Comparison of ENCODE assay signal across 1 cellular context in the genomic region with DNA sequence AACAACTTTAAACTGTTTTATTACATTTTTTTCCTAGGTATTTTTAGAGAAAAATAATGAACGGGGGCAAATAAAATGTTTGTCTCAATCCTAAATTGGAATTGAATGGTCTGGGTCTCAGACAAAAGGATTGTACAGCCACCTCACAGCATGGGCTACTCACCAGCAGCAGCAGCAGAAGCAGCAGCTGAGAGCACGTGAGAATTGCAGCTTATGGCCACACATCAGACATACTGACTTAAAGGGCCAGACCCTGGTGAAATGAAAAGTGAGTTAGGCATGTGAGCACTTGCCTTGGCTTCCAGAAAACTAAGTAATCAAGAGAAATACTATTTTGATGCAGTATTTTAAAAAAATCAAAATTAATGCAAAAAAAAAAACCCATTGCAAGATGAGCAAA.
TF ChIP-seq lines count a peak whose summit lies in the region.

No MANE protein-coding gene starts in this region.

TF ChIP-seq in WTC11, 78 proteins besides CTCF, POLR2A, EP300 and RAD21 (continued from another document):
- TF ChIP-seq, protein P1, sequence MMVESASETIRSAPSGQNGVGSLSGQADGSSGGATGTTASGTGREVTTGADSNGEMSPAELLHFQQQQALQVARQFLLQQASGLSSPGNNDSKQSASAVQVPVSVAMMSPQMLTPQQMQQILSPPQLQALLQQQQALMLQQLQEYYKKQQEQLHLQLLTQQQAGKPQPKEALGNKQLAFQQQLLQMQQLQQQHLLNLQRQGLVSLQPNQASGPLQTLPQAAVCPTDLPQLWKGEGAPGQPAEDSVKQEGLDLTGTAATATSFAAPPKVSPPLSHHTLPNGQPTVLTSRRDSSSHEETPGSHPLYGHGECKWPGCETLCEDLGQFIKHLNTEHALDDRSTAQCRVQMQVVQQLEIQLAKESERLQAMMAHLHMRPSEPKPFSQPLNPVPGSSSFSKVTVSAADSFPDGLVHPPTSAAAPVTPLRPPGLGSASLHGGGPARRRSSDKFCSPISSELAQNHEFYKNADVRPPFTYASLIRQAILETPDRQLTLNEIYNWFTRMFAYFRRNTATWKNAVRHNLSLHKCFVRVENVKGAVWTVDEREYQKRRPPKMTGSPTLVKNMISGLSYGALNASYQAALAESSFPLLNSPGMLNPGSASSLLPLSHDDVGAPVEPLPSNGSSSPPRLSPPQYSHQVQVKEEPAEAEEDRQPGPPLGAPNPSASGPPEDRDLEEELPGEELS (CRISPR knock-in tag; IDR thresholded peaks at IDR 0.05), result no peak
- no peak for TF ChIP-seq ZNF317 (CRISPR knock-in tag; IDR thresholded peaks at IDR 0.05; ENCODE audit: borderline replicate concordance, low read depth)
- no peak for TF ChIP-seq SMAD4 (CRISPR knock-in tag; IDR thresholded peaks at IDR 0.05)
- no peak for TF ChIP-seq GTF2I (CRISPR knock-in tag; conservative IDR thresholded peaks at IDR 0.05)
- TF ChIP-seq, protein P2, sequence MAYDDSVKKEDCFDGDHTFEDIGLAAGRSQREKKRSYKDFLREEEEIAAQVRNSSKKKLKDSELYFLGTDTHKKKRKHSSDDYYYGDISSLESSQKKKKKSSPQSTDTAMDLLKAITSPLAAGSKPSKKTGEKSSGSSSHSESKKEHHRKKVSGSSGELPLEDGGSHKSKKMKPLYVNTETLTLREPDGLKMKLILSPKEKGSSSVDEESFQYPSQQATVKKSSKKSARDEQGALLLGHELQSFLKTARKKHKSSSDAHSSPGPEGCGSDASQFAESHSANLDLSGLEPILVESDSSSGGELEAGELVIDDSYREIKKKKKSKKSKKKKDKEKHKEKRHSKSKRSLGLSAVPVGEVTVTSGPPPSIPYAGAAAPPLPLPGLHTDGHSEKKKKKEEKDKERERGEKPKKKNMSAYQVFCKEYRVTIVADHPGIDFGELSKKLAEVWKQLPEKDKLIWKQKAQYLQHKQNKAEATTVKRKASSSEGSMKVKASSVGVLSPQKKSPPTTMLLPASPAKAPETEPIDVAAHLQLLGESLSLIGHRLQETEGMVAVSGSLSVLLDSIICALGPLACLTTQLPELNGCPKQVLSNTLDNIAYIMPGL (CRISPR knock-in tag; IDR thresholded peaks at IDR 0.05), result no peak
- TF ChIP-seq ATF1 (CRISPR knock-in tag; IDR thresholded peaks at IDR 0.05), result no peak
- no peak for TF ChIP-seq IRF2 (CRISPR knock-in tag; IDR thresholded peaks at IDR 0.05; ENCODE audit: borderline replicate concordance, low read depth)
- TF ChIP-seq, protein P3, sequence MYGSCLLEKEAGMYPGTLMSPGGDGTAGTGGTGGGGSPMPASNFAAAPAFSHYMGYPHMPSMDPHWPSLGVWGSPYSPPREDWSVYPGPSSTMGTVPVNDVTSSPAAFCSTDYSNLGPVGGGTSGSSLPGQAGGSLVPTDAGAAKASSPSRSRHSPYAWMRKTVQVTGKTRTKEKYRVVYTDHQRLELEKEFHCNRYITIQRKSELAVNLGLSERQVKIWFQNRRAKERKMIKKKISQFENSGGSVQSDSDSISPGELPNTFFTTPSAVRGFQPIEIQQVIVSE (CRISPR knock-in tag; IDR thresholded peaks at IDR 0.05; ENCODE audit: borderline replicate concordance), result no peak
- TF ChIP-seq, protein P4, sequence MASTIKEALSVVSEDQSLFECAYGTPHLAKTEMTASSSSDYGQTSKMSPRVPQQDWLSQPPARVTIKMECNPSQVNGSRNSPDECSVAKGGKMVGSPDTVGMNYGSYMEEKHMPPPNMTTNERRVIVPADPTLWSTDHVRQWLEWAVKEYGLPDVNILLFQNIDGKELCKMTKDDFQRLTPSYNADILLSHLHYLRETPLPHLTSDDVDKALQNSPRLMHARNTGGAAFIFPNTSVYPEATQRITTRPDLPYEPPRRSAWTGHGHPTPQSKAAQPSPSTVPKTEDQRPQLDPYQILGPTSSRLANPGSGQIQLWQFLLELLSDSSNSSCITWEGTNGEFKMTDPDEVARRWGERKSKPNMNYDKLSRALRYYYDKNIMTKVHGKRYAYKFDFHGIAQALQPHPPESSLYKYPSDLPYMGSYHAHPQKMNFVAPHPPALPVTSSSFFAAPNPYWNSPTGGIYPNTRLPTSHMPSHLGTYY (CRISPR knock-in tag; IDR thresholded peaks at IDR 0.05), result no peak
- TF ChIP-seq, protein P5, sequence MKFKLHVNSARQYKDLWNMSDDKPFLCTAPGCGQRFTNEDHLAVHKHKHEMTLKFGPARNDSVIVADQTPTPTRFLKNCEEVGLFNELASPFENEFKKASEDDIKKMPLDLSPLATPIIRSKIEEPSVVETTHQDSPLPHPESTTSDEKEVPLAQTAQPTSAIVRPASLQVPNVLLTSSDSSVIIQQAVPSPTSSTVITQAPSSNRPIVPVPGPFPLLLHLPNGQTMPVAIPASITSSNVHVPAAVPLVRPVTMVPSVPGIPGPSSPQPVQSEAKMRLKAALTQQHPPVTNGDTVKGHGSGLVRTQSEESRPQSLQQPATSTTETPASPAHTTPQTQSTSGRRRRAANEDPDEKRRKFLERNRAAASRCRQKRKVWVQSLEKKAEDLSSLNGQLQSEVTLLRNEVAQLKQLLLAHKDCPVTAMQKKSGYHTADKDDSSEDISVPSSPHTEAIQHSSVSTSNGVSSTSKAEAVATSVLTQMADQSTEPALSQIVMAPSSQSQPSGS (CRISPR knock-in tag; IDR thresholded peaks at IDR 0.05; ENCODE audit: borderline replicate concordance, low read depth), result no peak
- TF ChIP-seq FOXP1 (CRISPR knock-in tag; IDR thresholded peaks at IDR 0.05; ENCODE audit: borderline replicate concordance), result no peak
- no peak for TF ChIP-seq CREB1 (CRISPR knock-in tag; IDR thresholded peaks at IDR 0.05)
- TF ChIP-seq, protein P6, sequence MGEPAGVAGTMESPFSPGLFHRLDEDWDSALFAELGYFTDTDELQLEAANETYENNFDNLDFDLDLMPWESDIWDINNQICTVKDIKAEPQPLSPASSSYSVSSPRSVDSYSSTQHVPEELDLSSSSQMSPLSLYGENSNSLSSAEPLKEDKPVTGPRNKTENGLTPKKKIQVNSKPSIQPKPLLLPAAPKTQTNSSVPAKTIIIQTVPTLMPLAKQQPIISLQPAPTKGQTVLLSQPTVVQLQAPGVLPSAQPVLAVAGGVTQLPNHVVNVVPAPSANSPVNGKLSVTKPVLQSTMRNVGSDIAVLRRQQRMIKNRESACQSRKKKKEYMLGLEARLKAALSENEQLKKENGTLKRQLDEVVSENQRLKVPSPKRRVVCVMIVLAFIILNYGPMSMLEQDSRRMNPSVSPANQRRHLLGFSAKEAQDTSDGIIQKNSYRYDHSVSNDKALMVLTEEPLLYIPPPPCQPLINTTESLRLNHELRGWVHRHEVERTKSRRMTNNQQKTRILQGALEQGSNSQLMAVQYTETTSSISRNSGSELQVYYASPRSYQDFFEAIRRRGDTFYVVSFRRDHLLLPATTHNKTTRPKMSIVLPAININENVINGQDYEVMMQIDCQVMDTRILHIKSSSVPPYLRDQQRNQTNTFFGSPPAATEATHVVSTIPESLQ (CRISPR knock-in tag; IDR thresholded peaks at IDR 0.05), result no peak
- TF ChIP-seq, protein P7, sequence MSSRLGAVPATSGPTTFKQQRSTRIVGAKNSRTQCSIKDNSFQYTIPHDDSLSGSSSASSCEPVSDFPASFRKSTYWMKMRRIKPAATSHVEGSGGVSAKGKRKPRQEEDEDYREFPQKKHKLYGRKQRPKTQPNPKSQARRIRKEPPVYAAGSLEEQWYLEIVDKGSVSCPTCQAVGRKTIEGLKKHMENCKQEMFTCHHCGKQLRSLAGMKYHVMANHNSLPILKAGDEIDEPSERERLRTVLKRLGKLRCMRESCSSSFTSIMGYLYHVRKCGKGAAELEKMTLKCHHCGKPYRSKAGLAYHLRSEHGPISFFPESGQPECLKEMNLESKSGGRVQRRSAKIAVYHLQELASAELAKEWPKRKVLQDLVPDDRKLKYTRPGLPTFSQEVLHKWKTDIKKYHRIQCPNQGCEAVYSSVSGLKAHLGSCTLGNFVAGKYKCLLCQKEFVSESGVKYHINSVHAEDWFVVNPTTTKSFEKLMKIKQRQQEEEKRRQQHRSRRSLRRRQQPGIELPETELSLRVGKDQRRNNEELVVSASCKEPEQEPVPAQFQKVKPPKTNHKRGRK (CRISPR knock-in tag; IDR thresholded peaks at IDR 0.05; ENCODE audit: borderline replicate concordance), result no peak
